1 cellular context compared by ENCODE assay signal in genomic region chr2:25054720-25055119, GRCh38.
TF ChIP-seq lines count a peak whose summit lies in the region.

No MANE protein-coding gene starts in this region.

TF ChIP-seq in HCT116, 20 proteins besides CTCF, POLR2A, EP300 and RAD21 (continued from another document):
- TF ChIP-seq YY1 (IDR thresholded peaks at IDR 0.05; ENCODE audit: extremely low read depth, insufficient replicate concordance, low read depth, low read length) (no peak), SP1 (IDR thresholded peaks at IDR 0.05; ENCODE audit: low read depth) (no peak)
